In genomic region chr6:41941280-41942044, GRCh38 we compare ENCODE assay signal across 8 cellular contexts. TPM values are rescaled to one million over a fixed set of nuclear protein-coding genes. Genes with fewer than 3 reads are reported as not detected.
DNase-seq lines count a peak whose midpoint lies in the region; ATAC-seq and TF ChIP-seq lines count a peak whose summit lies in the region.

Gene CCND3, minus strand, starts transcription at chr6:41941808. Its CDS starts 159 bp downstream, at chr6:41941649.

- H3K27ac ChIP-seq in MM.1S (ENCODE audit: low read length) = peak within 1 kb of the TSS; percentile 27; the same call in 1 of the 2 replicates
- peak within 1 kb of the TSS; percentile 51 for H3K27ac ChIP-seq in SJSA1
- H3K27ac ChIP-seq in temporal lobe (ENCODE audit: low read depth, low read length) = peak within 1 kb of the TSS; percentile 44

- no peaks in the 10 kb centered on the region for H3K9me2 ChIP-seq in MM.1S (replicated peaks; ENCODE audit: insufficient read depth, low read length)

- DNase-seq in GDM1 (lab: John Stamatoyannopoulos, UW) (peak; percentile 87), HAP-1 (ENCODE audit: low spot score in 2 of 2) (peak; percentile 85 to 96), MM.1S (peak; percentile 92), SJSA1 (ENCODE audit: low read depth in 1 of 2, low spot score in 2 of 2) (peak; percentile 94 to 96), germinal center (ENCODE audit: low spot score) (peak; percentile 89), omental fat pad (ENCODE audit: low spot score) (peak; percentile 64)
- peak; percentile 91 for DNase-seq in activated naive CD4-positive, alpha-beta T cell treated with Interleukin-2 at 50 U/mL for 16 hours

- H3K36me3 ChIP-seq in HAP-1 (replicated peaks) = peaks cover 21% of the 10 kb centered on the region
- no peaks in the 10 kb centered on the region for H3K36me3 ChIP-seq in MM.1S (replicated peaks; ENCODE audit: insufficient read depth, low read length)
- H3K36me3 ChIP-seq in SJSA1 = peaks cover 51% of the 10 kb centered on the region

- H3F3A ChIP-seq in MM.1S (ENCODE audit: insufficient read depth, low read length) = 0 out of 2 replicates have a peak, but pooled peaks cover 7% of the 10 kb centered on the region

- H3K79me2 ChIP-seq in MM.1S (ENCODE audit: low read length) = peaks cover 41% of the 10 kb centered on the region

- peak within 1 kb of the TSS; percentile 93 for H2AFZ ChIP-seq in MM.1S (ENCODE audit: low read length)

- ATAC-seq in omental fat pad (ENCODE audit: low FRiP score) = peak; percentile 84

- H3K4me3 ChIP-seq in HAP-1 = peak within 1 kb of the TSS; percentile 90
- H3K4me3 ChIP-seq in MM.1S (ENCODE audit: low read length) = peak within 1 kb of the TSS; percentile 99
- H3K4me3 ChIP-seq in SJSA1 = peak within 1 kb of the TSS; percentile 96

- H3K9me3 ChIP-seq in HAP-1 (no peaks in the 10 kb centered on the region), MM.1S (replicated peaks; ENCODE audit: insufficient read depth, low read length) (no peaks in the 10 kb centered on the region), SJSA1 (replicated peaks) (0 out of 2 replicates have a peak, but pooled peaks cover 5% of the 10 kb centered on the region)

- H4K20me1 ChIP-seq in MM.1S (ENCODE audit: insufficient read depth, low read length) = no peaks in the 10 kb centered on the region

- H3K27me3 ChIP-seq in HAP-1 (ENCODE audit: low read depth) = no peaks in the 10 kb centered on the region
- no peaks in the 10 kb centered on the region for H3K27me3 ChIP-seq in MM.1S (replicated peaks; ENCODE audit: insufficient read depth, low read length)
- no peaks in the 10 kb centered on the region for H3K27me3 ChIP-seq in SJSA1 (replicated peaks)

- TF ChIP-seq CTCF in MM.1S (IDR thresholded peaks at IDR 0.05; ENCODE audit: low read length) (no peak), omental fat pad (IDR thresholded peaks at IDR 0.05) (no peak)

- peak within 1 kb of the TSS; percentile 79 for H3K4me2 ChIP-seq in MM.1S (ENCODE audit: low read depth, low read length)

- in situ Hi-C loops in HAP-1 (cut with MboI; ENCODE audit: low sequenced_read_pairs) = no loop called here

- H3K4me1 ChIP-seq in HAP-1 (peaks cover 16% of the 10 kb centered on the region), MM.1S (ENCODE audit: low read length) (peaks cover 18% of the 10 kb centered on the region), SJSA1 (replicated peaks) (peaks cover 27% of the 10 kb centered on the region)

- peak within 1 kb of the TSS; percentile 68 for H3K9ac ChIP-seq in MM.1S (ENCODE audit: low read length)

RNA-seq across cellular contexts. Expression of gene CCND3, which starts in this region (rescaled TPM):
- total RNA-seq in SJSA1 (2014; rRNA removed; shearing (Covaris generic)) = 75.1 and 102 TPM in 2 replicates
- total RNA-seq in omental fat pad (100 to 1,000 TPM; 117 to 186 (median 151) TPM), temporal lobe (13.0 TPM)

Comparison
In these comparisons a context has a peak if more than half of its experiments do, and no peak if none do; other contexts are left out.
1. Peak in every context shown above with its lines: DNase-seq, ATAC-seq, H3K4me3 ChIP-seq and H3K27ac ChIP-seq.